Comparison of ENCODE assay signal across 8 cellular contexts in the genomic region with DNA sequence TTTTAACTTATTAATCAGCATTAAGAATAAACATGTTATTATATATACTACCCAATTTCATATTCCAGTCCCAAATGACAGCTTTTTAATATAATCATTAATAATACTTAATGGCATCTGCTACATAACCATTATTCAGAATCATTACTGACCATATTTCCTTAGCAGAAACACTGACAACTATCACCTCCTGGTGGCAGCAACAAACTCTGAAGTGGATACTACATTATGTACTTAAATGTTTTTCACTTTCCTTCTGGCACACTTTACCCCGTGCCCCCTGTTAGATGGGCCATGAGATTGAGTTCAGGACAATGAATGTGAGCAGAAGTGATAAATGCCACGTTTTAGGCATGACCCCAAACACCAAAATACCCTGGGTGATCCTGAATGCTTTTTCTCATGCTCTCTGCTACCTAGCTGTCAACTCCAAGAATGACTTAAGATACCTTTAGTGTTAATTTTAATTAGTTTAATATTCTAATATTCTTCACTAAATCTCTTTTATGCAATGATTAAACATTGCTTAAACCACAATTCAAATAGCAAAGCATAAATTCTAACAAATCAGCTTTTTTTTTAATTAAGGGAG.
DNase-seq lines count a peak whose midpoint lies in the region; ATAC-seq and TF ChIP-seq lines count a peak whose summit lies in the region.

No MANE protein-coding gene starts in this region.

- peak; percentile 20 for DNase-seq in AG10803 (ENCODE audit: low read depth)
- peak; percentile 7 for DNase-seq in UCSD-AML1 (lab: John Stamatoyannopoulos, UW; ENCODE audit: unreplicated experiment)
- DNase-seq in left lobe of liver (ENCODE audit: low spot score): no peak
- no peak for DNase-seq in cortex of kidney (lab: John Stamatoyannopoulos, UW)
- no peak for DNase-seq in NCI-H2029 (lab: John Stamatoyannopoulos, UW)
- DNase-seq in GM13976 (ENCODE audit: low spot score): no peak

- ATAC-seq in GM18861 (IDR thresholded peaks at IDR 0.05; ENCODE audit: unreplicated experiment): peak; percentile 90
- ATAC-seq in HG03378 (IDR thresholded peaks at IDR 0.05; ENCODE audit: unreplicated experiment): peak; percentile 87
- ATAC-seq in left lobe of liver: peak; percentile 65

- H3K4me3 ChIP-seq in AG10803 (ENCODE audit: low read length): no peak overlapping the region

- TF ChIP-seq CTCF in AG10803 (conservative IDR thresholded peaks at IDR 0.05; ENCODE audit: low read length): peak; percentile 51
- no peak for TF ChIP-seq CTCF in GM13976 (IDR thresholded peaks at IDR 0.05; ENCODE audit: borderline replicate concordance, control extremely low read depth, extremely low read depth, insufficient read depth, missing control alignments)

- in situ Hi-C loops in GM13976 (cut with MboI; ENCODE audit: low sequenced_read_pairs, unreplicated experiment): no loop called here

Comparison
In these comparisons a context has a peak if more than half of its experiments do, and no peak if none do; other contexts are left out.
1. DNase-seq: peak in AG10803 (single experiment) and UCSD-AML1 (single experiment); none in left lobe of liver (single experiment), cortex of kidney (single experiment), NCI-H2029 (single experiment) and GM13976 (single experiment).
2. Peak in every context shown above with its lines, with median percentiles within 50 percentile points of each other: ATAC-seq.